ENCODE assay signal across 26 cellular contexts in the genomic region with DNA sequence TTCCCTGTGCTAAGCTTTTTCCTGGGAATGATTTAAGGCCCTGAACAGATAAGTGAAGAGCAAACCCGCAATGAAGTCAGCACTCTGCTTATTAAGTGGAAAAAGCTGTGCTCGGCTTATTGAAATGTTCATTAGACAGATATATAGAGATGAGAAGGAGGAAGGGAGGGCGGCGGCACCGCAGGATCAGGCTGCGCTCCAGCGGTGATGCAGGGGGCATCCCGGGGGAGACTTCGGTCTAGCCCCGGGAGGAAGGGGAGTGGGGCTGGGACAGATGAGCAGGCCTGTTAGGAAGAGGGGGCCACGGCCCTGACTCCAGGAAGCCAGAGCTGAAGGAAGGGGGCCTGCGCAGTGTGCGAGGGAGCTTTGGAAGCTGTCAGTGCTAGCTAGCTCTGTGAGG.
"Had no signal": no experiment of that assay in that cellular context is flagged by ENCODE, and none has a peak within 500 bp of the region (broad histone marks: within the 10 kb centered on the region; RNA-seq: fewer than 3 reads in every experiment).

No MANE protein-coding gene starts in this region.

- H3K4me3 ChIP-seq: Peyer's patch had no signal

- H3K4me1 ChIP-seq: Peyer's patch had no signal

- ATAC-seq: activated CD8-positive, alpha-beta memory T cell treated with anti-CD3 and anti-CD28 coated beads, Interleukin-2, amount 10 ng/mL, durations not matched to agents 7 days and 5 days; activated naive CD4-positive, alpha-beta T cell treated with anti-CD3 and anti-CD28 coated beads, Interleukin-2, amount 50 U/mL, for 72 hours; activated naive CD8-positive, alpha-beta T cell treated with anti-CD3 and anti-CD28 coated beads, Interleukin-2, amount 50 U/mL, for 24 hours had no signal

- H3K36me3 ChIP-seq: Peyer's patch had no signal

- DNase-seq: activated B cell treated with CpG ODN at 0.5 μM for 24 hours; activated CD4-positive, alpha-beta T cell treated with anti-CD3 and anti-CD28 coated beads for 1 hour; activated CD4-positive, alpha-beta T cell treated with anti-CD3 and anti-CD28 coated beads, Interleukin-2, amount 10 ng/mL, durations not matched to agents 24 days and 14 days; activated CD4-positive, alpha-beta T cell treated with anti-CD3 and anti-CD28 coated beads, Interleukin-2, amount 50 U/mL, for 48 hours; activated CD8-positive, alpha-beta memory T cell treated with anti-CD3 and anti-CD28 coated beads, Interleukin-2, amount 10 ng/mL, durations not matched to agents 7 days and 5 days; activated effector memory CD4-positive, alpha-beta T cell treated with anti-CD3 and anti-CD28 coated beads, Interleukin-2, amount 50 U/mL, for 16 hours; activated naive CD4-positive, alpha-beta T cell treated with Interleukin-2 at 50 U/mL for 16 hours; activated naive CD8-positive, alpha-beta T cell treated with anti-CD3 and anti-CD28 coated beads, Interleukin-2, amount 50 U/mL, for 24 hours; activated T-cell treated with anti-CD3 and anti-CD28 coated beads, Interleukin-2, amount 50 U/mL, for 24 hours; amygdala; KG1; NCI-H1092; NCI-H1417; NCI-H1930; NCI-H2171 treated with DMSO at 0.1 percent for 48 hours; NCI-H345; NCI-H510A; NCI-H526 treated with DMSO at 0.1 percent for 48 hours; NCI-H82; OCI-M1; SHP77 treated with DMSO at 0.1 percent for 48 hours had no signal

- H3K27ac ChIP-seq: Peyer's patch, RWPE1 had no signal

- H3K4me3 Mint-ChIP-seq: activated B cell treated with CpG ODN at 0.5 μM for 24 hours; activated CD4-positive, alpha-beta T cell treated with anti-CD3 and anti-CD28 coated beads, Interleukin-2, amount 10 ng/mL, durations not matched to agents 24 days and 14 days; activated CD8-positive, alpha-beta memory T cell treated with anti-CD3 and anti-CD28 coated beads, Interleukin-2, amount 10 ng/mL, durations not matched to agents 7 days and 5 days; activated naive CD8-positive, alpha-beta T cell treated with anti-CD3 and anti-CD28 coated beads, Interleukin-2, amount 50 U/mL, for 24 hours; activated T-cell treated with anti-CD3 and anti-CD28 coated beads, Interleukin-2, amount 50 U/mL, for 24 hours; IgD-negative memory B cell; T-helper 1 cell treated with Interleukin-12 subunit alpha and Interleukin-12 subunit beta and Interleukin-4 antibody, amounts not matched to agents 30 μg/mL and 1 μg/mL, for 36 hours had no signal

- H3K9me3 ChIP-seq: Peyer's patch had no signal

- H3K4me1 Mint-ChIP-seq: activated B cell treated with CpG ODN at 0.5 μM for 24 hours; activated CD4-positive, alpha-beta T cell treated with anti-CD3 and anti-CD28 coated beads, Interleukin-2, amount 10 ng/mL, durations not matched to agents 24 days and 14 days had no signal

- H3K36me3 Mint-ChIP-seq: activated CD8-positive, alpha-beta memory T cell treated with anti-CD3 and anti-CD28 coated beads, Interleukin-2, amount 10 ng/mL, durations not matched to agents 7 days and 5 days; activated naive CD4-positive, alpha-beta T cell treated with anti-CD3 and anti-CD28 coated beads, Interleukin-2, amount 50 U/mL, for 72 hours had no signal

- H3K9me3 Mint-ChIP-seq: activated B cell treated with CpG ODN at 0.5 μM for 24 hours; activated CD4-positive, alpha-beta T cell treated with anti-CD3 and anti-CD28 coated beads, Interleukin-2, amount 10 ng/mL, durations not matched to agents 24 days and 14 days; activated naive CD4-positive, alpha-beta T cell treated with anti-CD3 and anti-CD28 coated beads, Interleukin-2, amount 50 U/mL, for 72 hours; activated naive CD8-positive, alpha-beta T cell treated with anti-CD3 and anti-CD28 coated beads, Interleukin-2, amount 50 U/mL, for 24 hours; activated T-cell treated with anti-CD3 and anti-CD28 coated beads, Interleukin-2, amount 50 U/mL, for 24 hours; IgD-negative memory B cell; T-helper 1 cell treated with Interleukin-12 subunit alpha and Interleukin-12 subunit beta and Interleukin-4 antibody, amounts not matched to agents 30 μg/mL and 1 μg/mL, for 36 hours had no signal

- H3K27me3 ChIP-seq: Peyer's patch had no signal

- H3K27ac Mint-ChIP-seq: activated B cell treated with CpG ODN at 0.5 μM for 24 hours; activated CD4-positive, alpha-beta T cell treated with anti-CD3 and anti-CD28 coated beads, Interleukin-2, amount 10 ng/mL, durations not matched to agents 24 days and 14 days; activated naive CD8-positive, alpha-beta T cell treated with anti-CD3 and anti-CD28 coated beads, Interleukin-2, amount 50 U/mL, for 24 hours; activated T-cell treated with anti-CD3 and anti-CD28 coated beads, Interleukin-2, amount 50 U/mL, for 24 hours; IgD-negative memory B cell; T-helper 1 cell treated with Interleukin-12 subunit alpha and Interleukin-12 subunit beta and Interleukin-4 antibody, amounts not matched to agents 30 μg/mL and 1 μg/mL, for 36 hours had no signal
